In the genomic region with DNA sequence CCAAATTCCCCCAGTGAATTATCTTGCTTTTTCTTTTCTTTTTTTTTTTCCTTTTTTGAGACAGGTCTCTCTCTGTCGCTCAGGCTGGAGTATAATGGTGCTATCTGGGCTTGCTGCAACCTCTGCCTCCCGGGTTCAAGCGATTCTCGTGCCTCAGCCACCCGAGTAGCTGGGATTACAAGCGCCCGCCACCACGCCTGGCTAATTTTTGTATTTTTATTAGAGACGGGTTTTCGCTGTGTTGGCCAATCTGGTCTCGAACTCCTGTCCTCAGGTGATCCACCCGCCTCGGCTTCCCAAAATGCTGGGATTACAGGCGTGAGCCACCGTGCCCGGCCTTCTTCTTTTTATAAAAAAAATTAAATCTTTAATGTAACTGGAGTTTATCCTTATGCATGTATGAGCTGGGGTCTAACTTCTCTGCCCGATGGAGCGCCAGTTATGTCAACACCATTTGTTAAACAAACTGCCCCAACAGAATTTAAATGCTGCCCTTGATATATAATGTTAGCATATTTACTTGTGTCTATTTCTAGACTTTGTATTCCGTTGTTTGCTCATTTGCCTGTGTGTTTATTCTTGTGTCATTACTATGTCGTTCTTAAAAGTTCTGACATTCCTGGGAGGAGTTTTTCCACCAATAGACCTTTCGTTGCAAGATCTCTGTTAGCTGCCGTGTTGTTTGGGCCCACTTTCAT, we compare ENCODE assay signal across 8 cellular contexts. TPM values are rescaled to one million over a fixed set of nuclear protein-coding genes. Genes with fewer than 3 reads are reported as not detected.
DNase-seq lines count a peak whose midpoint lies in the region; ATAC-seq and TF ChIP-seq lines count a peak whose summit lies in the region.

No MANE protein-coding gene starts in this region.

- no peak overlapping the region for H3K23ac ChIP-seq in mesenchymal stem cell (ENCODE audit: low read length in 2 of 2)

- H3K27ac ChIP-seq in DOHH2 (ENCODE audit: low read depth, low read length) (peak overlapping the region; percentile 88), HL-60 (replicated peaks) (peak overlapping the region; percentile 95), brain microvascular endothelial cell (peak overlapping the region; percentile 56), mesenchymal stem cell (ENCODE audit: low read length, poor library complexity, severe bottlenecking) (peak overlapping the region; percentile 65)

- peaks cover 7% of the 10 kb centered on the region for H3K79me1 ChIP-seq in mesenchymal stem cell (replicated peaks; ENCODE audit: low read length, poor library complexity, severe bottlenecking)

- H2AK5ac ChIP-seq in mesenchymal stem cell (ENCODE audit: low read length, severe bottlenecking): no peak overlapping the region

- peak overlapping the region; percentile 96 for H3K4me3 ChIP-seq in DOHH2 (ENCODE audit: low read length)
- peak overlapping the region; percentile 72 for H3K4me3 ChIP-seq in HL-60 (replicated peaks; ENCODE audit: insufficient read depth, low read length)
- H3K4me3 ChIP-seq in brain microvascular endothelial cell (ENCODE audit: low read depth, low read length): peak overlapping the region; percentile 91
- H3K4me3 ChIP-seq in mesenchymal stem cell (ENCODE audit: insufficient read depth in 1 of 2, low read depth in 1 of 2, low read length in 2 of 2): peak overlapping the region; percentile 53 to 89

- no peaks in the 10 kb centered on the region for H3K9me3 ChIP-seq in DOHH2 (ENCODE audit: control insufficient read depth, insufficient read depth, low read length)
- no peaks in the 10 kb centered on the region for H3K9me3 ChIP-seq in mesenchymal stem cell (ENCODE audit: control insufficient read depth, low read length)

- in situ Hi-C loops in brain microvascular endothelial cell (cut with HindIII; ENCODE audit: low pct_ligation_motif_present, low sequenced_read_pairs): no loop called here

- H3F3A ChIP-seq in DOHH2 (ENCODE audit: control insufficient read depth, insufficient read depth): peaks cover 20% of the 10 kb centered on the region

- H2BK120ac ChIP-seq in mesenchymal stem cell (ENCODE audit: low read depth, low read length): no peak overlapping the region

- H3K4ac ChIP-seq in mesenchymal stem cell (ENCODE audit: low read depth in 1 of 2, low read length in 2 of 2): no peak overlapping the region

- peaks cover 46% of the 10 kb centered on the region for H3K79me2 ChIP-seq in DOHH2 (ENCODE audit: control insufficient read depth, low read length)

- H3K9ac ChIP-seq in mesenchymal stem cell (ENCODE audit: low read length): peak overlapping the region; percentile 87

- no peaks in the 10 kb centered on the region for H3K9me2 ChIP-seq in DOHH2 (replicated peaks; ENCODE audit: control insufficient read depth, low read length)

- H4K91ac ChIP-seq in mesenchymal stem cell (ENCODE audit: low read length): no peak overlapping the region

- H3K4me1 ChIP-seq in DOHH2 (ENCODE audit: control insufficient read depth, low read length) (peaks cover 27% of the 10 kb centered on the region), mesenchymal stem cell (ENCODE audit: control insufficient read depth, insufficient read depth, low read depth, low read length) (peaks cover 5% of the 10 kb centered on the region)

- DNase-seq in HL-60 (ENCODE audit: low read depth in 1 of 2, low spot score in 1 of 2) (no peak), brain microvascular endothelial cell (peak; percentile 45), mesenchymal stem cell (peak; percentile 22), cerebellar nuclear complex (lab: John Stamatoyannopoulos, UW) (no peak), LoVo (ENCODE audit: low spot score) (no peak)

- WGBS in mesenchymal stem cell: 23% methylated on average over 14 of the region's 22 CpGs

- no peak overlapping the region for H3K14ac ChIP-seq in mesenchymal stem cell (ENCODE audit: low read length in 2 of 2)

- no peak overlapping the region for H2BK15ac ChIP-seq in mesenchymal stem cell (ENCODE audit: low read depth, poor library complexity, severe bottlenecking)

- no peak for TF ChIP-seq CTCF in DOHH2 (IDR thresholded peaks at IDR 0.05; ENCODE audit: low read depth, low read length, poor library complexity, severe bottlenecking)
- TF ChIP-seq CTCF in HL-60 (IDR thresholded peaks at IDR 0.05; ENCODE audit: insufficient read depth, low read length): no peak
- TF ChIP-seq CTCF in brain microvascular endothelial cell (IDR thresholded peaks at IDR 0.05; ENCODE audit: low read depth, low read length, missing control alignments): no peak

- ATAC-seq in HG02973 (IDR thresholded peaks at IDR 0.05; ENCODE audit: unreplicated experiment): no peak
- no peak for ATAC-seq in GM21360 (IDR thresholded peaks at IDR 0.05; ENCODE audit: unreplicated experiment)

- H2BK5ac ChIP-seq in mesenchymal stem cell (ENCODE audit: low read depth, low read length, poor library complexity, severe bottlenecking): no peak overlapping the region

- no peak overlapping the region for H2AFZ ChIP-seq in mesenchymal stem cell (ENCODE audit: low read depth, low read length)

- H4K20me1 ChIP-seq in DOHH2 (ENCODE audit: control insufficient read depth, insufficient read depth, low read depth, low read length): peaks cover 11% of the 10 kb centered on the region

- no peak overlapping the region for H3K18ac ChIP-seq in mesenchymal stem cell (ENCODE audit: low read depth in 1 of 2, low read length in 2 of 2)

- H3K4me2 ChIP-seq in DOHH2 (ENCODE audit: low read length) (peak overlapping the region; percentile 67), mesenchymal stem cell (ENCODE audit: low read length, poor library complexity, severe bottlenecking) (peak overlapping the region; percentile 66)

- H3K36me3 ChIP-seq in DOHH2 (ENCODE audit: control insufficient read depth, low read length) (peaks cover 41% of the 10 kb centered on the region), brain microvascular endothelial cell (replicated peaks) (no peaks in the 10 kb centered on the region), mesenchymal stem cell (ENCODE audit: control insufficient read depth in 1 of 2, insufficient read depth in 2 of 2, low read depth in 1 of 2, low read length in 2 of 2) (peaks cover 0 to 4% of the 10 kb centered on the region in 2 experiments)

- H2BK12ac ChIP-seq in mesenchymal stem cell (ENCODE audit: low read length in 2 of 2): no peak overlapping the region

- H4K8ac ChIP-seq in mesenchymal stem cell (ENCODE audit: low read length): no peak overlapping the region

- H3K27me3 ChIP-seq in DOHH2 (ENCODE audit: control insufficient read depth, low read length) (no peaks in the 10 kb centered on the region), HL-60 (ENCODE audit: insufficient read depth, poor library complexity, severe bottlenecking) (no peaks in the 10 kb centered on the region), brain microvascular endothelial cell (replicated peaks) (no peaks in the 10 kb centered on the region), mesenchymal stem cell (ENCODE audit: control insufficient read depth in 1 of 2, insufficient read depth in 1 of 2, low read length in 2 of 2) (no peaks in the 10 kb centered on the region)

RNA-seq across cellular contexts. Expression of a gene that starts 0.5 kb away (rescaled TPM):
- polyA plus RNA-seq in mesenchymal stem cell (2013, experiment 1 of 2): 11.5 TPM
- polyA plus RNA-seq in mesenchymal stem cell (2013, experiment 2 of 2): 11.0 TPM

RNA-seq across cellular contexts. Expression of a gene that starts 20.9 kb away (rescaled TPM):
- polyA plus RNA-seq in mesenchymal stem cell (2013, experiment 1 of 2): 5.7 TPM
- 5.5 TPM for polyA plus RNA-seq in mesenchymal stem cell (2013, experiment 2 of 2)

RNA-seq across cellular contexts. Expression of a gene that starts 34.7 kb away (rescaled TPM):
- 9.0 TPM for polyA plus RNA-seq in mesenchymal stem cell (2013, experiment 1 of 2)
- polyA plus RNA-seq in mesenchymal stem cell (2013, experiment 2 of 2): 9.7 TPM

RNA-seq across cellular contexts. Expression of a gene that starts 36.9 kb away (rescaled TPM):
- 6.3 TPM for polyA plus RNA-seq in mesenchymal stem cell (2013, experiment 1 of 2)
- 5.4 TPM for polyA plus RNA-seq in mesenchymal stem cell (2013, experiment 2 of 2)

RNA-seq across cellular contexts. Expression of a gene that starts 38.2 kb away (rescaled TPM):
- polyA plus RNA-seq in mesenchymal stem cell (2013, experiment 1 of 2): 7.3 TPM
- 6.8 TPM for polyA plus RNA-seq in mesenchymal stem cell (2013, experiment 2 of 2)

Comparison
In these comparisons a context has a peak if more than half of its experiments do, and no peak if none do; other contexts are left out.
1. DNase-seq: peak in brain microvascular endothelial cell (single experiment) and mesenchymal stem cell (single experiment); none in HL-60 (0 of 2), cerebellar nuclear complex (0 of 2) and LoVo (single experiment).
2. Peak in every context shown above with its lines, with median percentiles within 50 percentile points of each other: H3K27ac ChIP-seq and H3K4me3 ChIP-seq.